ENCODE assay signal across 21 cellular contexts in genomic region chr18:10008006-10008647, GRCh38.
DNase-seq lines count a peak whose midpoint lies in the region; ATAC-seq, FAIRE-seq and TF ChIP-seq lines count a peak whose summit lies in the region.
"Had no signal": no experiment of that assay in that cellular context is flagged by ENCODE, and none has a peak within 500 bp of the region (broad histone marks: within the 10 kb centered on the region; RNA-seq: fewer than 3 reads in every experiment).

No MANE protein-coding gene starts in this region.

- no peak for FAIRE-seq in small intestine (lab: Jason Lieb, UNC)
- FAIRE-seq: GM12891 had no signal

- no peaks in the 10 kb centered on the region for H3K9me3 Mint-ChIP-seq in endodermal cell
- H3K9me3 Mint-ChIP-seq in neural progenitor cell: peaks cover 18% of the 10 kb centered on the region
- H3K9me3 Mint-ChIP-seq: CD4-positive, CD25-positive, alpha-beta regulatory T cell; GM23338 had no signal

- H3K4me1 ChIP-seq in Karpas-422 (ENCODE audit: low read length): no peaks in the 10 kb centered on the region
- no peaks in the 10 kb centered on the region for H3K4me1 ChIP-seq in endodermal cell (ENCODE audit: control insufficient read depth, insufficient read depth, low read length)
- H3K4me1 ChIP-seq in neural progenitor cell: no peaks in the 10 kb centered on the region
- H3K4me1 ChIP-seq in small intestine (ENCODE audit: control insufficient read depth in 2 of 2, insufficient read depth in 1 of 2, low read depth in 1 of 2, low read length in 1 of 2): no peaks in the 10 kb centered on the region
- H3K4me1 ChIP-seq: BE2C had no signal

- H3K4me2 ChIP-seq in Karpas-422 (ENCODE audit: low read depth, low read length, poor library complexity, severe bottlenecking) (no peak overlapping the region), neural progenitor cell (no peak overlapping the region)
- H3K4me2 ChIP-seq: GM23338 had no signal

- no peaks in the 10 kb centered on the region for H4K20me1 ChIP-seq in Karpas-422 (ENCODE audit: insufficient read depth, low read depth, low read length)
- H4K20me1 ChIP-seq in neural progenitor cell (ENCODE audit: low read depth): no peaks in the 10 kb centered on the region

- no peak for ATAC-seq in HG03565 (IDR thresholded peaks at IDR 0.05; ENCODE audit: unreplicated experiment)
- ATAC-seq: GM23338, HCT116 had no signal

- H3K27me3 ChIP-seq in Karpas-422 (ENCODE audit: low read length): no peaks in the 10 kb centered on the region
- no peaks in the 10 kb centered on the region for H3K27me3 ChIP-seq in endodermal cell (ENCODE audit: control insufficient read depth, insufficient read depth, low read length, poor library complexity, severe bottlenecking)
- no peaks in the 10 kb centered on the region for H3K27me3 ChIP-seq in neural progenitor cell
- H3K27me3 ChIP-seq in small intestine (ENCODE audit: control insufficient read depth in 2 of 2, insufficient read depth in 2 of 2, low read length in 2 of 2): no peaks in the 10 kb centered on the region
- H3K27me3 ChIP-seq: BE2C had no signal

- no peak overlapping the region for H2AFZ ChIP-seq in Karpas-422 (ENCODE audit: low read length)
- no peak overlapping the region for H2AFZ ChIP-seq in neural progenitor cell (replicated peaks)
- H2AFZ ChIP-seq: GM23338 had no signal

- no peak overlapping the region for H3K4me3 ChIP-seq in Karpas-422 (ENCODE audit: low read length)
- no peak overlapping the region for H3K4me3 ChIP-seq in endodermal cell (ENCODE audit: low read length)
- H3K4me3 ChIP-seq in neural progenitor cell: no peak overlapping the region
- no peak overlapping the region for H3K4me3 ChIP-seq in small intestine (ENCODE audit: low read depth in 1 of 2, low read length in 2 of 2)
- H3K4me3 ChIP-seq: GM23338 had no signal

- DNase-seq in Karpas-422: peak; percentile 14
- DNase-seq in endodermal cell: peak; percentile 1
- DNase-seq in neural progenitor cell (ENCODE audit: low spot score): no peak
- peak; percentile 1 for DNase-seq in ureter (ENCODE audit: low spot score)
- no peak for DNase-seq in small intestine
- DNase-seq in NCI-H524 (lab: John Stamatoyannopoulos, UW): no peak
- no peak for DNase-seq in kidney tubule cell (ENCODE audit: low spot score)
- DNase-seq: BE2C; C1 segment of cervical spinal cord; CD4-positive, CD25-positive, alpha-beta regulatory T cell; CD8-positive, alpha-beta memory T cell; COR-L47; DMS 273 treated with DMSO at 0.1 percent for 48 hours; DMS53; DND-41; EL; H7 had no signal

- no peak overlapping the region for H3K27ac ChIP-seq in Karpas-422 (ENCODE audit: low read length)
- H3K27ac ChIP-seq in endodermal cell (ENCODE audit: low read depth, low read length): no peak overlapping the region
- no peak overlapping the region for H3K27ac ChIP-seq in neural progenitor cell
- no peak overlapping the region for H3K27ac ChIP-seq in small intestine (ENCODE audit: low read depth in 1 of 2, low read length in 1 of 2)

- no peak for TF ChIP-seq CTCF in endodermal cell (conservative IDR thresholded peaks at IDR 0.05)
- TF ChIP-seq CTCF in neural progenitor cell (IDR thresholded peaks at IDR 0.05): no peak

- H3K36me3 ChIP-seq in Karpas-422 (ENCODE audit: insufficient read depth, low read length) (no peaks in the 10 kb centered on the region), endodermal cell (ENCODE audit: control insufficient read depth, insufficient read depth, low read length) (no peaks in the 10 kb centered on the region), neural progenitor cell (no peaks in the 10 kb centered on the region), small intestine (ENCODE audit: control insufficient read depth in 2 of 2, insufficient read depth in 2 of 2, low read length in 2 of 2) (no peaks in the 10 kb centered on the region)
- H3K36me3 ChIP-seq: BE2C had no signal

- 88 to 98% methylated on average over 2 to 3 of the region's 3 CpGs for WGBS in endodermal cell (ENCODE audit: insufficient coverage in 1 of 2, insufficient read length in 1 of 2), 2 experiments
- WGBS in small intestine, 3 donors: 95 to 98% (median 98%) methylated on average over 3 of the region's 3 CpGs

- H3K79me2 ChIP-seq in Karpas-422 (ENCODE audit: low read length) (no peaks in the 10 kb centered on the region), neural progenitor cell (ENCODE audit: low read depth) (no peaks in the 10 kb centered on the region)

- H3K9ac ChIP-seq in Karpas-422 (ENCODE audit: low read length): no peak overlapping the region
- no peak overlapping the region for H3K9ac ChIP-seq in endodermal cell (ENCODE audit: extremely low read depth, low read length, poor library complexity, severe bottlenecking)
- H3K9ac ChIP-seq in neural progenitor cell: no peak overlapping the region

- H3K27ac Mint-ChIP-seq in endodermal cell: no peak overlapping the region
- H3K27ac Mint-ChIP-seq in neural progenitor cell: no peak overlapping the region
- H3K27ac Mint-ChIP-seq: CD4-positive, CD25-positive, alpha-beta regulatory T cell; CD8-positive, alpha-beta memory T cell; GM23338 had no signal

- H3F3A ChIP-seq in neural progenitor cell (ENCODE audit: low read depth): no peaks in the 10 kb centered on the region

- peaks cover 9% of the 10 kb centered on the region for H3K27me3 Mint-ChIP-seq in endodermal cell (ENCODE audit: insufficient read depth)
- H3K27me3 Mint-ChIP-seq in neural progenitor cell (ENCODE audit: insufficient read depth, low read depth): peaks cover 6% of the 10 kb centered on the region
- H3K27me3 Mint-ChIP-seq: CD4-positive, CD25-positive, alpha-beta regulatory T cell had no signal

- H3K4me1 Mint-ChIP-seq in endodermal cell: no peaks in the 10 kb centered on the region
- H3K4me1 Mint-ChIP-seq in neural progenitor cell: peaks cover 21% of the 10 kb centered on the region
- H3K4me1 Mint-ChIP-seq: CD4-positive, CD25-positive, alpha-beta regulatory T cell; CD8-positive, alpha-beta memory T cell had no signal

- no peaks in the 10 kb centered on the region for H3K9me3 ChIP-seq in Karpas-422 (ENCODE audit: low read length)
- no peaks in the 10 kb centered on the region for H3K9me3 ChIP-seq in endodermal cell (ENCODE audit: control insufficient read depth, low read length)
- H3K9me3 ChIP-seq in neural progenitor cell (ENCODE audit: low read depth): no peaks in the 10 kb centered on the region
- no peaks in the 10 kb centered on the region for H3K9me3 ChIP-seq in small intestine (ENCODE audit: control insufficient read depth, low read depth)
- H3K9me3 ChIP-seq: BE2C had no signal

- H3K9me2 ChIP-seq in Karpas-422 (replicated peaks; ENCODE audit: insufficient read depth, low read length): no peaks in the 10 kb centered on the region

- H3K36me3 Mint-ChIP-seq in endodermal cell (ENCODE audit: low read depth): no peaks in the 10 kb centered on the region
- H3K36me3 Mint-ChIP-seq in neural progenitor cell: peaks cover 1% of the 10 kb centered on the region
- H3K36me3 Mint-ChIP-seq: CD4-positive, CD25-positive, alpha-beta regulatory T cell; CD8-positive, alpha-beta memory T cell had no signal

- H3K4me3 Mint-ChIP-seq in endodermal cell (no peak overlapping the region), neural progenitor cell (peak overlapping the region; percentile 4)
- H3K4me3 Mint-ChIP-seq: CD4-positive, CD25-positive, alpha-beta regulatory T cell; CD8-positive, alpha-beta memory T cell; GM23338 had no signal

Comparison
In these comparisons a context has a peak if more than half of its experiments do, and no peak if none do; other contexts are left out.
1. DNase-seq: peak in Karpas-422 (single experiment), endodermal cell (single experiment) and ureter (single experiment); none in neural progenitor cell (single experiment), small intestine (single experiment), NCI-H524 (0 of 2) and kidney tubule cell (single experiment).